Comparison of ENCODE assay signal across 8 cellular contexts in genomic region chr9:113622600-113623400, GRCh38.
DNase-seq lines count a peak whose midpoint lies in the region; ATAC-seq and TF ChIP-seq lines count a peak whose summit lies in the region.

No MANE protein-coding gene starts in this region.

- H3K79me2 ChIP-seq in fibroblast of lung (ENCODE audit: control insufficient read depth, insufficient read depth, low read length) = no peaks in the 10 kb centered on the region

- no peak overlapping the region for H3K27ac ChIP-seq in SJSA1
- peak overlapping the region; percentile 98 for H3K27ac ChIP-seq in fibroblast of lung (ENCODE audit: insufficient read depth, low read length)

- H3K36me3 ChIP-seq in SJSA1 = no peaks in the 10 kb centered on the region
- H3K36me3 ChIP-seq in fibroblast of lung (ENCODE audit: control insufficient read depth, insufficient read depth, low read length) = no peaks in the 10 kb centered on the region

- no peak overlapping the region for H3K9ac ChIP-seq in fibroblast of lung (ENCODE audit: insufficient read depth, low read length)

- no peak overlapping the region for H2AFZ ChIP-seq in fibroblast of lung (ENCODE audit: low read length)

- H4K20me1 ChIP-seq in fibroblast of lung (ENCODE audit: control insufficient read depth, extremely low read depth, insufficient read depth, low read length) = no peaks in the 10 kb centered on the region

- ATAC-seq in GM18861 (IDR thresholded peaks at IDR 0.05; ENCODE audit: unreplicated experiment) (peak; percentile 73), HG02981 (IDR thresholded peaks at IDR 0.05; ENCODE audit: unreplicated experiment) (peak; percentile 88)

- H3K9me3 ChIP-seq in SJSA1 (replicated peaks) (no peaks in the 10 kb centered on the region), fibroblast of lung (ENCODE audit: control insufficient read depth, insufficient read depth, low read depth, low read length) (no peaks in the 10 kb centered on the region)

- peak; percentile 73 for DNase-seq in AG10803 (ENCODE audit: low read depth)
- peak; percentile 37 to 62 for DNase-seq in SJSA1 (ENCODE audit: low read depth in 1 of 2, low spot score in 2 of 2)
- DNase-seq in fibroblast of lung (ENCODE audit: low read depth in 2 of 2) = peak; percentile 71 to 96
- peak; percentile 62 to 85 (median 67) for DNase-seq in stimulated activated CD4-positive, alpha-beta T cell treated with anti-CD3 and anti-CD28 coated beads, Interleukin-12 subunit alpha, Interleukin-12 subunit beta, amount 100 ng/mL, for 48 hours (ENCODE audit: low read depth in 2 of 3, low spot score in 1 of 3)
- no peak for DNase-seq in DMS153 treated with DMSO at 0.1 percent for 48 hours (lab: John Stamatoyannopoulos, UW; ENCODE audit: unreplicated experiment)
- DNase-seq in DMS114 treated with DMSO at 0.1 percent for 48 hours (lab: John Stamatoyannopoulos, UW; ENCODE audit: unreplicated experiment) = no peak

- TF ChIP-seq CTCF in AG10803 (conservative IDR thresholded peaks at IDR 0.05; ENCODE audit: low read length) (no peak), fibroblast of lung (conservative IDR thresholded peaks at IDR 0.05 in 1 of 2, IDR thresholded peaks at IDR 0.05 in 1 of 2; ENCODE audit: low read depth in 1 of 2, low read length in 2 of 2) (no peak)

- H3K4me3 ChIP-seq in AG10803 (ENCODE audit: low read length) (no peak overlapping the region), SJSA1 (no peak overlapping the region), fibroblast of lung (replicated peaks in 1 of 4; ENCODE audit: control extremely low read depth in 1 of 4, insufficient read depth in 1 of 4, low read depth in 3 of 4, low read length in 4 of 4) (no peak overlapping the region)

- no peaks in the 10 kb centered on the region for H3K27me3 ChIP-seq in SJSA1 (replicated peaks)
- H3K27me3 ChIP-seq in fibroblast of lung (ENCODE audit: control insufficient read depth, insufficient read depth, low read length) = no peaks in the 10 kb centered on the region

- H3K4me1 ChIP-seq in SJSA1 (replicated peaks) = peaks cover 59% of the 10 kb centered on the region
- peaks cover 35% of the 10 kb centered on the region for H3K4me1 ChIP-seq in fibroblast of lung (ENCODE audit: control insufficient read depth, extremely low read depth, insufficient read depth, low read length)

- H3K4me2 ChIP-seq in fibroblast of lung (ENCODE audit: extremely low read depth, insufficient read depth, low read length) = peak overlapping the region; percentile 39

Comparison
In these comparisons a context has a peak if more than half of its experiments do, and no peak if none do; other contexts are left out.
1. DNase-seq: peak in AG10803 (single experiment), SJSA1 (2 of 2), fibroblast of lung (2 of 2) and stimulated activated CD4-positive, alpha-beta T cell treated with anti-CD3 and anti-CD28 coated beads, Interleukin-12 subunit alpha, Interleukin-12 subunit beta, amount 100 ng/mL, for 48 hours (3 of 3); none in DMS153 treated with DMSO at 0.1 percent for 48 hours (single experiment) and DMS114 treated with DMSO at 0.1 percent for 48 hours (single experiment).